ENCODE assay signal across 10 cellular contexts in the genomic region with DNA sequence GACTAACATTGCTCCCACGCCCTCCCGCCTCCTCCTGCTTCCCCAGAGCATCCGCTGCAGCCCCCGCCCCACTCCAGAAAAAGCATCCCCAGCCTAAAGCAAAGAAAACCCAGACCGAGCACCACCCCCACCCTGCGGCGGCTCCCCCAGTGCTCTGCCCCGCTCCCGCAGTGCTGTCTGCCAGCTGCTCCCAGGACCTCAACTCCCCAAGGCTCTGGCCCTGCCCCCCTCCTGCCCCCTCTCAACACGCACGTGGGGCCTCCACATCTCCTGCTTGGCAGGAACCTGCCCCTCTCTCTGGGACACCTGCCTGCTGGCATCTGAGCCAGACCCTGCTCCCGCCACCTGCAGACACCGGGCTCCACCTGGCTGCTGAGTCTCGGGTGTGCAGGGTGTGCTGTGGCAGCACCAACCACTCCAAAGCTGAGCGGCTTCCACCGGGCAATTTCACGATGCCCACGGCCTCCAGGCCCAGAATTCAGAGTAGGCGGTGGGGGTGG.
DNase-seq lines count a peak whose midpoint lies in the region; ATAC-seq and TF ChIP-seq lines count a peak whose summit lies in the region.
"Had no signal": no experiment of that assay in that cellular context is flagged by ENCODE, and none has a peak within 500 bp of the region (broad histone marks: within the 10 kb centered on the region; RNA-seq: fewer than 3 reads in every experiment).

No MANE protein-coding gene starts in this region.

- H3K9me3 ChIP-seq in uterus: no peaks in the 10 kb centered on the region

- no peak for TF ChIP-seq CTCF in RWPE1 (conservative IDR thresholded peaks at IDR 0.05; ENCODE audit: low read depth)
- TF ChIP-seq CTCF in epithelial cell of proximal tubule (conservative IDR thresholded peaks at IDR 0.05; ENCODE audit: low read depth, low read length): peak; percentile 33
- peak in 2 of 4 experiments; percentile 10 to 25 for TF ChIP-seq CTCF in uterus (IDR thresholded peaks at IDR 0.05)

- H3K4me1 ChIP-seq in uterus: no peaks in the 10 kb centered on the region

- no peaks in the 10 kb centered on the region for H3K27me3 Mint-ChIP-seq in activated T-cell treated with anti-CD3 and anti-CD28 coated beads, Interleukin-2, amount 50 U/mL, for 72 hours (ENCODE audit: low read depth)
- H3K27me3 Mint-ChIP-seq in activated T-cell treated with anti-CD3 and anti-CD28 coated beads, Interleukin-2, amount 50 U/mL, for 24 hours: peaks cover 2% of the 10 kb centered on the region
- H3K27me3 Mint-ChIP-seq in stimulated activated naive CD8-positive, alpha-beta T cell treated with anti-CD3 and anti-CD28 coated beads, Interleukin-15, amount 100 ng/mL, for 72 hours: peaks cover 8% of the 10 kb centered on the region

- no peaks in the 10 kb centered on the region for H3K9me3 Mint-ChIP-seq in activated T-cell treated with anti-CD3 and anti-CD28 coated beads, Interleukin-2, amount 50 U/mL, for 72 hours
- no peaks in the 10 kb centered on the region for H3K9me3 Mint-ChIP-seq in activated T-cell treated with anti-CD3 and anti-CD28 coated beads, Interleukin-2, amount 50 U/mL, for 24 hours
- H3K9me3 Mint-ChIP-seq in stimulated activated naive CD8-positive, alpha-beta T cell treated with anti-CD3 and anti-CD28 coated beads, Interleukin-15, amount 100 ng/mL, for 72 hours: no peaks in the 10 kb centered on the region
- H3K9me3 Mint-ChIP-seq: activated B cell treated with CpG ODN at 0.5 μM for 24 hours; dendritic cell treated with granulocyte-macrophage colony-stimulating factor and Interleukin-4, amounts not matched to agents 40 ng/mL and 50 ng/mL, for 4 days had no signal

- H3K27ac ChIP-seq in RWPE1 (no peak overlapping the region), uterus (no peak overlapping the region)

- TF ChIP-seq POLR2A in uterus (IDR thresholded peaks at IDR 0.05): no peak

- H3K36me3 Mint-ChIP-seq in activated T-cell treated with anti-CD3 and anti-CD28 coated beads, Interleukin-2, amount 50 U/mL, for 72 hours (ENCODE audit: insufficient read depth in 2 of 2): no peaks in the 10 kb centered on the region
- no peaks in the 10 kb centered on the region for H3K36me3 Mint-ChIP-seq in activated T-cell treated with anti-CD3 and anti-CD28 coated beads, Interleukin-2, amount 50 U/mL, for 24 hours (ENCODE audit: low read depth)

- H3K27me3 ChIP-seq in uterus: no peaks in the 10 kb centered on the region

- DNase-seq in activated T-cell treated with anti-CD3 and anti-CD28 coated beads, Interleukin-2, amount 50 U/mL, for 72 hours: peak; percentile 22 to 26
- DNase-seq in activated T-cell treated with anti-CD3 and anti-CD28 coated beads, Interleukin-2, amount 50 U/mL, for 24 hours: no peak
- peak; percentile 22 for DNase-seq in RWPE1 (ENCODE audit: low spot score)
- DNase-seq in epithelial cell of proximal tubule (ENCODE audit: low read depth): no peak
- DNase-seq in stimulated activated naive CD8-positive, alpha-beta T cell treated with anti-CD3 and anti-CD28 coated beads, Interleukin-15, amount 100 ng/mL, for 72 hours: peak in 1 of 2 donors; percentile 26
- no peak for DNase-seq in globus pallidus (ENCODE audit: low spot score)
- no peak for DNase-seq in uterus
- DNase-seq: activated B cell treated with CpG ODN at 0.5 μM for 24 hours had no signal

- H3K4me1 Mint-ChIP-seq in activated T-cell treated with anti-CD3 and anti-CD28 coated beads, Interleukin-2, amount 50 U/mL, for 72 hours (ENCODE audit: low read depth): peaks cover 19% of the 10 kb centered on the region
- no peaks in the 10 kb centered on the region for H3K4me1 Mint-ChIP-seq in activated T-cell treated with anti-CD3 and anti-CD28 coated beads, Interleukin-2, amount 50 U/mL, for 24 hours (ENCODE audit: low read depth)
- H3K4me1 Mint-ChIP-seq in stimulated activated naive CD8-positive, alpha-beta T cell treated with anti-CD3 and anti-CD28 coated beads, Interleukin-15, amount 100 ng/mL, for 72 hours: peaks cover 47% of the 10 kb centered on the region
- H3K4me1 Mint-ChIP-seq: activated B cell treated with CpG ODN at 0.5 μM for 24 hours had no signal

- no peak overlapping the region for H3K27ac Mint-ChIP-seq in activated T-cell treated with anti-CD3 and anti-CD28 coated beads, Interleukin-2, amount 50 U/mL, for 72 hours
- H3K27ac Mint-ChIP-seq in activated T-cell treated with anti-CD3 and anti-CD28 coated beads, Interleukin-2, amount 50 U/mL, for 24 hours: no peak overlapping the region
- no peak overlapping the region for H3K27ac Mint-ChIP-seq in stimulated activated naive CD8-positive, alpha-beta T cell treated with anti-CD3 and anti-CD28 coated beads, Interleukin-15, amount 100 ng/mL, for 72 hours
- H3K27ac Mint-ChIP-seq: activated B cell treated with CpG ODN at 0.5 μM for 24 hours; dendritic cell treated with granulocyte-macrophage colony-stimulating factor and Interleukin-4, amounts not matched to agents 40 ng/mL and 50 ng/mL, for 4 days had no signal

- peak; percentile 69 to 70 for ATAC-seq in activated T-cell treated with anti-CD3 and anti-CD28 coated beads, Interleukin-2, amount 50 U/mL, for 72 hours (replicated peaks in 1 of 2)
- peak; percentile 34 for ATAC-seq in stimulated activated naive CD8-positive, alpha-beta T cell treated with anti-CD3 and anti-CD28 coated beads, Interleukin-15, amount 100 ng/mL, for 72 hours
- no peak for ATAC-seq in HG02885 (IDR thresholded peaks at IDR 0.05; ENCODE audit: poor library complexity, unreplicated experiment)

- POLR2A ChIA-PET in RWPE1 (lab: Yijun Ruan, JAX; ENCODE audit: low non-redundant PET): no interaction called here

- peak overlapping the region; percentile 63 to 69 for H3K4me3 Mint-ChIP-seq in activated T-cell treated with anti-CD3 and anti-CD28 coated beads, Interleukin-2, amount 50 U/mL, for 72 hours
- no peak overlapping the region for H3K4me3 Mint-ChIP-seq in activated T-cell treated with anti-CD3 and anti-CD28 coated beads, Interleukin-2, amount 50 U/mL, for 24 hours
- H3K4me3 Mint-ChIP-seq in stimulated activated naive CD8-positive, alpha-beta T cell treated with anti-CD3 and anti-CD28 coated beads, Interleukin-15, amount 100 ng/mL, for 72 hours: peak overlapping the region in 1 of 2 donors; percentile 77
- H3K4me3 Mint-ChIP-seq: activated B cell treated with CpG ODN at 0.5 μM for 24 hours; dendritic cell treated with granulocyte-macrophage colony-stimulating factor and Interleukin-4, amounts not matched to agents 40 ng/mL and 50 ng/mL, for 4 days had no signal

- intact Hi-C loops in uterus (cut with DNase I; ENCODE audit: low total_unique reads): no loop called here

- no peak overlapping the region for H3K4me3 ChIP-seq in epithelial cell of proximal tubule (ENCODE audit: low read depth, low read length)
- no peak overlapping the region for H3K4me3 ChIP-seq in uterus

- H3K36me3 ChIP-seq in uterus: no peaks in the 10 kb centered on the region

- CTCF ChIA-PET in RWPE1 (lab: Yijun Ruan, JAX): interaction anchor here (0.5 to 1.4 kb wide), 6 partner anchors 12 to 1556 kb away, joined by 3 to 11 read pairs (median 4); no protein-coding TSS in a partner anchor

Comparison
In these comparisons a context has a peak if more than half of its experiments do, and no peak if none do; other contexts are left out.
1. DNase-seq: peak in activated T-cell treated with anti-CD3 and anti-CD28 coated beads, Interleukin-2, amount 50 U/mL, for 72 hours (2 of 2) and RWPE1 (single experiment); none in activated T-cell treated with anti-CD3 and anti-CD28 coated beads, Interleukin-2, amount 50 U/mL, for 24 hours (single experiment), epithelial cell of proximal tubule (single experiment), globus pallidus (single experiment) and uterus (0 of 2).